11 cellular contexts compared by ENCODE assay signal in genomic region chr18:63312731-63313408, GRCh38. TPM values are rescaled to one million over a fixed set of nuclear protein-coding genes. Genes with fewer than 3 reads are reported as not detected.
DNase-seq lines count a peak whose midpoint lies in the region; ATAC-seq and TF ChIP-seq lines count a peak whose summit lies in the region.
"Had no signal": no experiment of that assay in that cellular context is flagged by ENCODE, and none has a peak within 500 bp of the region (broad histone marks: within the 10 kb centered on the region; RNA-seq: fewer than 3 reads in every experiment).

No MANE protein-coding gene starts in this region.

- TF ChIP-seq CTCF in GM12864 (IDR thresholded peaks at IDR 0.05; ENCODE audit: low read depth, low read length, missing control alignments), result no peak
- no peak for TF ChIP-seq CTCF in coronary artery (IDR thresholded peaks at IDR 0.05)
- no peak for TF ChIP-seq CTCF in mucosa of descending colon (IDR thresholded peaks at IDR 0.05)

- peak; percentile 43 for ATAC-seq in GM19395 (IDR thresholded peaks at IDR 0.05; ENCODE audit: unreplicated experiment)
- ATAC-seq in HG03159 (IDR thresholded peaks at IDR 0.05; ENCODE audit: unreplicated experiment), result peak; percentile 38
- no peak for ATAC-seq in mucosa of descending colon
- ATAC-seq: left lobe of liver, PC-3 had no signal

- DNase-seq in GM12864 (ENCODE audit: low read depth) (no peak), coronary artery (ENCODE audit: low spot score) (no peak), Kasumi-1 (lab: John Stamatoyannopoulos, UW) (no peak), mucosa of descending colon (no peak), MG63 (no peak), iPS-NIHi11 (ENCODE audit: low spot score) (no peak)
- DNase-seq: PC-3, upper lobe of left lung had no signal

- no peak overlapping the region for H3K27ac ChIP-seq in coronary artery
- H3K27ac ChIP-seq: upper lobe of left lung had no signal

- peak overlapping the region; percentile 25; the same call in 1 of the 2 replicates for H3K4me3 ChIP-seq in GM12864 (ENCODE audit: low read depth, low read length)
- peak overlapping the region; percentile 24 for H3K4me3 ChIP-seq in coronary artery
- no peak overlapping the region for H3K4me3 ChIP-seq in mucosa of descending colon
- no peak overlapping the region for H3K4me3 ChIP-seq in MG63
- H3K4me3 ChIP-seq: upper lobe of left lung had no signal

- H3K36me3 ChIP-seq in mucosa of descending colon (ENCODE audit: low read depth), result no peaks in the 10 kb centered on the region
- H3K36me3 ChIP-seq in MG63, result no peaks in the 10 kb centered on the region
- H3K36me3 ChIP-seq: upper lobe of left lung had no signal

- peaks cover 7% of the 10 kb centered on the region for H3K4me1 ChIP-seq in mucosa of descending colon (ENCODE audit: low read depth)

- intact Hi-C loops in mucosa of descending colon (cut with DNase I, micrococcal nuclease), result loop anchor here (10.0 kb wide), 2 partner anchors 58 to 68 kb away; no protein-coding TSS in a partner anchor

- H3K9me3 ChIP-seq in mucosa of descending colon, result no peaks in the 10 kb centered on the region
- H3K9me3 ChIP-seq in MG63, result no peaks in the 10 kb centered on the region
- H3K9me3 ChIP-seq: upper lobe of left lung had no signal

- no peaks in the 10 kb centered on the region; the same call in 1 of the 2 replicates for H3K27me3 ChIP-seq in MG63
- H3K27me3 ChIP-seq: upper lobe of left lung had no signal

RNA-seq across cellular contexts. Expression of gene BCL2, which starts 6.7 kb away (rescaled TPM):
- total RNA-seq in mucosa of descending colon, result 10 to 100 TPM; 17.7 to 25.7 (median 20.5) TPM
- total RNA-seq in MG63 (2014; rRNA removed; shearing (Covaris generic); ENCODE audit: low replicate concordance), result 3.0 and 5.4 TPM in 2 replicates

RNA-seq across cellular contexts. Expression of gene KDSR, which starts 54.1 kb away (rescaled TPM):
- total RNA-seq in mucosa of descending colon, result 10 to 100 TPM; 33.6 to 79.4 (median 51.4) TPM
- 17.5 and 23.7 TPM in 2 replicates for total RNA-seq in MG63 (2014; rRNA removed; shearing (Covaris generic); ENCODE audit: low replicate concordance)

Comparison
In these comparisons a context has a peak if more than half of its experiments do, and no peak if none do; other contexts are left out.
1. H3K4me3 ChIP-seq: peak in GM12864 (single experiment) and coronary artery (single experiment); none in mucosa of descending colon (single experiment) and MG63 (single experiment).